In the genomic region with DNA sequence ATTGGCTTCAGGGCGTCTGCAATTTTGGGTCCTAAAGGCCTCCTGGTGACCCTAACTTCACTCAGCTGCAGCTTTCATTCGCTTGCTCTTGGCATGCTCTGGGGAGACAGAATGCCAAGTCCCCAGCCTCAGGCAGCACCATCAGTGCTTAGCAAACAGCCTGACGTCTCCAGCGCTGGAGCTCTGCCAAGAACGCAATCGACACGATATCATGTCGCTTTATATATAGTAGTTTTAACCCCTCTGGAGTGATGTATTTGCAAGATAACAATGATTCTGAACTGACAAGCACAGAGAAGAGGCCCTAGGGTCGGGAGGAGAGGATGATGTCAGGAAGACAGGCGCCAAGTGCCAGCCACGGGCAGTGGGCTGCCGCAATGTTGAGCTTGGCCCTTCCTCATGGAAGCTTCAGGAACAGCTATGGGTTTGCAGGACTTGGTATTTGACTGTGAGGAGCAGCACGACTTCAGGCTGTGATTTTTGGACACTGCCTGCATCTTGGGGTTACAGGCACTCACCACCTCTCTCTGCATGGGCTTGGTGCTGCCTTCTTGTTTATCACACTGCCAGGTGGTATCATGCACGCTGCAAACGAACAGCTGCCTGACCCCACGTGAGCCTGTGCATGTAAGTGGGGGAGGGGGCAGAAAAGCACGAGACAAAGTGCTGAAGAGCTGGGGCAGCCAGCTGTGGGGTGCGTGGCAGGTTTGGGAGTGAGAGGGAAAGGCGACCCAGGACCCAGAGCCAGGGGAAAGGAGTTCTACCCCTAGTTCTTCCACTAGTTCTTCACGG, we compare ENCODE assay signal across 10 cellular contexts.
DNase-seq lines count a peak whose midpoint lies in the region; ATAC-seq and TF ChIP-seq lines count a peak whose summit lies in the region.
"Had no signal": no experiment of that assay in that cellular context is flagged by ENCODE, and none has a peak within 500 bp of the region (broad histone marks: within the 10 kb centered on the region; RNA-seq: fewer than 3 reads in every experiment).

No MANE protein-coding gene starts in this region.

- H3K36me3 ChIP-seq in HEK293 (ENCODE audit: control insufficient read depth in 2 of 2, insufficient read depth in 1 of 2, low read length in 2 of 2), result no peaks in the 10 kb centered on the region
- H3K36me3 ChIP-seq: cardiac muscle cell had no signal

- peaks cover 3% of the 10 kb centered on the region; the same call in 1 of the 2 replicates for H3K4me1 ChIP-seq in HEK293 (ENCODE audit: control insufficient read depth, insufficient read depth, low read length)

- no peak overlapping the region for H3K27ac ChIP-seq in HEK293 (ENCODE audit: extremely low read depth, low read depth, low read length)
- H3K27ac ChIP-seq: cardiac muscle cell had no signal

- CTCF ChIA-PET in HEK293 (lab: Yijun Ruan, JAX), result interaction anchor here (0.9 kb wide), 1 partner anchor 178 kb away, joined by 3 read pairs; no protein-coding TSS in a partner anchor

- peak; percentile 94 for DNase-seq in NCI-H2029 (lab: John Stamatoyannopoulos, UW)
- peak; percentile 44 for DNase-seq in RPMI8226
- DNase-seq in medulla oblongata (ENCODE audit: extremely low spot score), result peak; percentile 54
- no peak for DNase-seq in stimulated activated naive CD4-positive, alpha-beta T cell (lab: John Stamatoyannopoulos, UW)
- no peak for DNase-seq in GM19238 (ENCODE audit: insufficient read length, low spot score)
- DNase-seq: small intestine had no signal

- TF ChIP-seq CTCF in HEK293 (tag by site-specific recombination; IDR thresholded peaks at IDR 0.05), result 0 out of 2 replicates have a peak, but pooled peaks have one; percentile 11

- no peaks in the 10 kb centered on the region for H3K9me3 ChIP-seq in HEK293 (ENCODE audit: control insufficient read depth, insufficient read depth, low read depth, low read length)

- ATAC-seq in HG02759 (IDR thresholded peaks at IDR 0.05; ENCODE audit: unreplicated experiment) (no peak), HG03196 (IDR thresholded peaks at IDR 0.05; ENCODE audit: unreplicated experiment) (no peak)

- no peak overlapping the region for H3K4me3 ChIP-seq in HEK293 (ENCODE audit: low read depth, low read length)
- H3K4me3 ChIP-seq: cardiac muscle cell had no signal

- POLR2A ChIA-PET in HEK293 (lab: Yijun Ruan, JAX), result no interaction called here

TF ChIP-seq in HEK293, 187 proteins besides CTCF, POLR2A, EP300 and RAD21 (continues in another document):
- TF ChIP-seq ZBTB17 (tag by site-specific recombination; IDR thresholded peaks at IDR 0.05) (0 out of 2 replicates have a peak, but pooled peaks have one; percentile 20), FEZF1 (tag by site-specific recombination; IDR thresholded peaks at IDR 0.05) (peak; percentile 17; the same call in 1 of the 2 replicates), KLF7 (tag by site-specific recombination; IDR thresholded peaks at IDR 0.05; ENCODE audit: borderline replicate concordance) (no peak), ZNF843 (tag by site-specific recombination; IDR thresholded peaks at IDR 0.05) (peak; percentile 40; the same call in 1 of the 2 replicates), BCL11B (tag by site-specific recombination; IDR thresholded peaks at IDR 0.05; ENCODE audit: low read depth) (no peak), HOXA7 (CRISPR knock-in tag; IDR thresholded peaks at IDR 0.05; ENCODE audit: borderline replicate concordance) (no peak), ZNF600 (tag by site-specific recombination; IDR thresholded peaks at IDR 0.05) (0 out of 2 replicates have a peak, but pooled peaks have one; percentile 36), ZNF16 (tag by site-specific recombination; IDR thresholded peaks at IDR 0.05; ENCODE audit: low read depth) (no peak), PRDM1 (tag by site-specific recombination; IDR thresholded peaks at IDR 0.05) (no peak), ZSCAN16 (tag by site-specific recombination; IDR thresholded peaks at IDR 0.05) (no peak), ZNF394 (tag by site-specific recombination; IDR thresholded peaks at IDR 0.05; ENCODE audit: borderline replicate concordance) (no peak), ZEB2 (tag by site-specific recombination; IDR thresholded peaks at IDR 0.05) (0 out of 2 replicates have a peak, but pooled peaks have one; percentile 42), ZNF24 (tag by site-specific recombination; IDR thresholded peaks at IDR 0.05) (no peak), ZNF239 (tag by site-specific recombination; IDR thresholded peaks at IDR 0.05) (no peak), TRIM28 (IDR thresholded peaks at IDR 0.05; ENCODE audit: borderline replicate concordance, low read length) (peak; percentile 55; the same call in 1 of the 2 replicates), ZIC2 (tag by site-specific recombination; IDR thresholded peaks at IDR 0.05) (peak; percentile 20; the same call in 1 of the 2 replicates), TCF7L2 (IDR thresholded peaks at IDR 0.05; ENCODE audit: borderline replicate concordance, low read depth, low read length) (no peak), KLF16 (tag by site-specific recombination; IDR thresholded peaks at IDR 0.05) (no peak), ZNF629 (tag by site-specific recombination; IDR thresholded peaks at IDR 0.05) (peak; percentile 44; the same call in 1 of the 2 replicates)
- TF ChIP-seq, protein P1, sequence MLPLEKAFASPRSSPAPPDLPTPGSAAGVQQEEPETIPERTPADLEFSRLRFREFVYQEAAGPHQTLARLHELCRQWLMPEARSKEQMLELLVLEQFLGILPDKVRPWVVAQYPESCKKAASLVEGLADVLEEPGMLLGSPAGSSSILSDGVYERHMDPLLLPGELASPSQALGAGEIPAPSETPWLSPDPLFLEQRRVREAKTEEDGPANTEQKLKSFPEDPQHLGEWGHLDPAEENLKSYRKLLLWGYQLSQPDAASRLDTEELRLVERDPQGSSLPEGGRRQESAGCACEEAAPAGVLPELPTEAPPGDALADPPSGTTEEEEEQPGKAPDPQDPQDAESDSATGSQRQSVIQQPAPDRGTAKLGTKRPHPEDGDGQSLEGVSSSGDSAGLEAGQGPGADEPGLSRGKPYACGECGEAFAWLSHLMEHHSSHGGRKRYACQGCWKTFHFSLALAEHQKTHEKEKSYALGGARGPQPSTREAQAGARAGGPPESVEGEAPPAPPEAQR (tag by site-specific recombination; IDR thresholded peaks at IDR 0.05), result no peak
- TF ChIP-seq, protein P2, sequence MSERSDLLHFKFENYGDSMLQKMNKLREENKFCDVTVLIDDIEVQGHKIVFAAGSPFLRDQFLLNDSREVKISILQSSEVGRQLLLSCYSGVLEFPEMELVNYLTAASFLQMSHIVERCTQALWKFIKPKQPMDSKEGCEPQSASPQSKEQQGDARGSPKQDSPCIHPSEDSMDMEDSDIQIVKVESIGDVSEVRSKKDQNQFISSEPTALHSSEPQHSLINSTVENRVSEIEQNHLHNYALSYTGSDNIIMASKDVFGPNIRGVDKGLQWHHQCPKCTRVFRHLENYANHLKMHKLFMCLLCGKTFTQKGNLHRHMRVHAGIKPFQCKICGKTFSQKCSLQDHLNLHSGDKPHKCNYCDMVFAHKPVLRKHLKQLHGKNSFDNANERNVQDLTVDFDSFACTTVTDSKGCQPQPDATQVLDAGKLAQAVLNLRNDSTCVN (tag by site-specific recombination; optimal IDR thresholded peaks at IDR 0.05), result no peak
- TF ChIP-seq, protein P3, sequence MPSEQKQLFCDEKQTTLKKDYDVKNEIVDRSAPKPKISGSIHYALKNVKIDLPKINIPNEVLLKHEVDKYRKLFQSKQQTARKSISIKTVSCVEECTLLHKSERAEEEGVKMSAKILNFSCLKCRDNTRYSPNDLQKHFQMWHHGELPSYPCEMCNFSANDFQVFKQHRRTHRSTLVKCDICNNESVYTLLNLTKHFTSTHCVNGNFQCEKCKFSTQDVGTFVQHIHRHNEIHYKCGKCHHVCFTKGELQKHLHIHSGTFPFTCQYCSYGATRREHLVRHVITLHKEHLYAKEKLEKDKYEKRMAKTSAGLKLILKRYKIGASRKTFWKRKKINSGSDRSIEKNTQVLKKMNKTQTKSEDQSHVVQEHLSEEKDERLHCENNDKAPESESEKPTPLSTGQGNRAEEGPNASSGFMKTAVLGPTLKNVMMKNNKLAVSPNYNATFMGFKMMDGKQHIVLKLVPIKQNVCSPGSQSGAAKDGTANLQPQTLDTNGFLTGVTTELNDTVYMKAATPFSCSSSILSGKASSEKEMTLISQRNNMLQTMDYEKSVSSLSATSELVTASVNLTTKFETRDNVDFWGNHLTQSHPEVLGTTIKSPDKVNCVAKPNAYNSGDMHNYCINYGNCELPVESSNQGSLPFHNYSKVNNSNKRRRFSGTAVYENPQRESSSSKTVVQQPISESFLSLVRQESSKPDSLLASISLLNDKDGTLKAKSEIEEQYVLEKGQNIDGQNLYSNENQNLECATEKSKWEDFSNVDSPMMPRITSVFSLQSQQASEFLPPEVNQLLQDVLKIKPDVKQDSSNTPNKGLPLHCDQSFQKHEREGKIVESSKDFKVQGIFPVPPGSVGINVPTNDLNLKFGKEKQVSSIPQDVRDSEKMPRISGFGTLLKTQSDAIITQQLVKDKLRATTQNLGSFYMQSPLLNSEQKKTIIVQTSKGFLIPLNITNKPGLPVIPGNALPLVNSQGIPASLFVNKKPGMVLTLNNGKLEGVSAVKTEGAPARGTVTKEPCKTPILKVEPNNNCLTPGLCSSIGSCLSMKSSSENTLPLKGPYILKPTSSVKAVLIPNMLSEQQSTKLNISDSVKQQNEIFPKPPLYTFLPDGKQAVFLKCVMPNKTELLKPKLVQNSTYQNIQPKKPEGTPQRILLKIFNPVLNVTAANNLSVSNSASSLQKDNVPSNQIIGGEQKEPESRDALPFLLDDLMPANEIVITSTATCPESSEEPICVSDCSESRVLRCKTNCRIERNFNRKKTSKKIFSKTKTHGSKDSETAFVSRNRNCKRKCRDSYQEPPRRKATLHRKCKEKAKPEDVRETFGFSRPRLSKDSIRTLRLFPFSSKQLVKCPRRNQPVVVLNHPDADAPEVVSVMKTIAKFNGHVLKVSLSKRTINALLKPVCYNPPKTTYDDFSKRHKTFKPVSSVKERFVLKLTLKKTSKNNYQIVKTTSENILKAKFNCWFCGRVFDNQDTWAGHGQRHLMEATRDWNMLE (tag by site-specific recombination; conservative IDR thresholded peaks at IDR 0.05; ENCODE audit: low read depth), result no peak
- TF ChIP-seq, protein P4, sequence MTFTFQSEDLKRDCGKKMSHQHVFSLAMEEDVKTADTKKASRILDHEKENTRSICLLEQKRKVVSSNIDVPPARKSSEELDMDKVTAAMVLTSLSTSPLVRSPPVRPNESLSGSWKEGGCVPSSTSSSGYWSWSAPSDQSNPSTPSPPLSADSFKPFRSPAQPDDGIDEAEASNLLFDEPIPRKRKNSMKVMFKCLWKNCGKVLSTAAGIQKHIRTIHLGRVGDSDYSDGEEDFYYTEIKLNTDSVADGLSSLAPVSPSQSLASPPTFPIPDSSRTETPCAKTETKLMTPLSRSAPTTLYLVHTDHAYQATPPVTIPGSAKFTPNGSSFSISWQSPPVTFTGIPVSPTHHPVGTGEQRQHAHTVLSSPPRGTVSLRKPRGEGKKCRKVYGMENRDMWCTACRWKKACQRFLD (tag by site-specific recombination; IDR thresholded peaks at IDR 0.05), result no peak

Comparison
In these comparisons a context has a peak if more than half of its experiments do, and no peak if none do; other contexts are left out.
1. DNase-seq: peak in NCI-H2029 (single experiment), RPMI8226 (single experiment) and medulla oblongata (single experiment); none in stimulated activated naive CD4-positive, alpha-beta T cell (0 of 6) and GM19238 (single experiment).